ENCODE assay signal across 8 cellular contexts in genomic region chr6:31083742-31084354, GRCh38. TPM values are rescaled to one million over a fixed set of nuclear protein-coding genes. Genes with fewer than 3 reads are reported as not detected.
DNase-seq lines count a peak whose midpoint lies in the region; ATAC-seq, FAIRE-seq and TF ChIP-seq lines count a peak whose summit lies in the region.

No MANE protein-coding gene starts in this region.

- H3K36me3 ChIP-seq in A673 (ENCODE audit: insufficient read depth, low read length, poor library complexity, severe bottlenecking) (no peaks in the 10 kb centered on the region), HepG2 (replicated peaks in 1 of 2; ENCODE audit: control insufficient read depth in 1 of 2, insufficient read depth in 2 of 2, low read length in 2 of 2) (no peaks in the 10 kb centered on the region)

- H3K79me2 ChIP-seq in HepG2 (ENCODE audit: insufficient read depth, low read length), result no peaks in the 10 kb centered on the region

- intact Hi-C loops in A673 (cut with micrococcal nuclease; ENCODE audit: unreplicated experiment) (no loop called here), HepG2 (cut with micrococcal nuclease; ENCODE audit: unreplicated experiment) (no loop called here)

- CTCF ChIA-PET in A673 (lab: Charles Lee), result interaction anchor here (0.7 kb wide), 1 partner anchor 262 kb away, joined by 3 read pairs; no protein-coding TSS in a partner anchor
- CTCF ChIA-PET in HepG2 (lab: Yijun Ruan, JAX; ENCODE audit: low intra/inter-chr PET ratio, low total read pairs), result no interaction called here

- H3K4me3 ChIP-seq in A673 (ENCODE audit: low read depth, low read length, poor library complexity, severe bottlenecking), result no peak overlapping the region
- no peak overlapping the region for H3K4me3 ChIP-seq in HepG2 (replicated peaks in 1 of 3; ENCODE audit: insufficient read depth in 1 of 3, low read depth in 2 of 3, low read length in 3 of 3)

- H4K20me1 ChIP-seq in HepG2 (ENCODE audit: insufficient read depth, low read length), result no peaks in the 10 kb centered on the region

- no peak overlapping the region for H3K4me2 ChIP-seq in HepG2 (ENCODE audit: low read depth, low read length)

- H3K27me3 ChIP-seq in A673 (replicated peaks; ENCODE audit: insufficient read depth, low read depth, low read length, poor library complexity), result no peaks in the 10 kb centered on the region
- H3K27me3 ChIP-seq in HepG2 (ENCODE audit: control insufficient read depth in 1 of 2, insufficient read depth in 2 of 2, low read length in 2 of 2), result peaks cover 1 to 15% of the 10 kb centered on the region in 2 experiments; a peak in 2 of 5 replicates

- H3K9me3 ChIP-seq in A673 (ENCODE audit: low read depth, low read length, poor library complexity, severe bottlenecking) (no peaks in the 10 kb centered on the region), HepG2 (ENCODE audit: low read length) (no peaks in the 10 kb centered on the region)

- TF ChIP-seq CTCF in A673 (conservative IDR thresholded peaks at IDR 0.05; ENCODE audit: low read depth, low read length), result peak; percentile 43
- peak; percentile 59 for TF ChIP-seq CTCF in HepG2 (CRISPR knock-in tag; IDR thresholded peaks at IDR 0.05)

- H3K9ac ChIP-seq in HepG2 (ENCODE audit: insufficient read depth, low read depth, low read length), result no peak overlapping the region

- no peak for TF ChIP-seq POLR2A in GM12891 (IDR thresholded peaks at IDR 0.05; ENCODE audit: low read depth, low read length)
- TF ChIP-seq POLR2A in HepG2 (IDR thresholded peaks at IDR 0.05; ENCODE audit: insufficient read depth in 1 of 2, low read depth in 2 of 2, low read length in 2 of 2), result no peak

- TF ChIP-seq EP300 in HepG2 (IDR thresholded peaks at IDR 0.05; ENCODE audit: low read depth in 2 of 2, low read length in 2 of 2) (no peak), HepG2 (CRISPR knock-in tag; IDR thresholded peaks at IDR 0.05; ENCODE audit: borderline replicate concordance) (no peak)

- H3K27ac ChIP-seq in A673 (ENCODE audit: low read depth, low read length, poor library complexity, severe bottlenecking) (no peak overlapping the region), HepG2 (ENCODE audit: extremely low read length, insufficient read depth, low read length) (no peak overlapping the region)

- peaks cover 19% of the 10 kb centered on the region for H3K4me1 ChIP-seq in A673 (ENCODE audit: insufficient read depth, low read length, poor library complexity, severe bottlenecking)
- H3K4me1 ChIP-seq in HepG2 (ENCODE audit: insufficient read depth, low read length), result peaks cover 9% of the 10 kb centered on the region

- peak; percentile 84 for FAIRE-seq in GM12891 (lab: Jason Lieb, UNC)
- no peak for FAIRE-seq in HepG2 (lab: Jason Lieb, UNC)

- H2AFZ ChIP-seq in HepG2 (ENCODE audit: low read length), result no peak overlapping the region

- DNase-seq in A673 (ENCODE audit: low spot score), result peak; percentile 68
- no peak for DNase-seq in GM12891 (ENCODE audit: insufficient read length, low spot score)
- DNase-seq in RKO (ENCODE audit: low spot score), result peak; percentile 49
- peak; percentile 59 for DNase-seq in astrocyte of the hippocampus (ENCODE audit: low read depth, low spot score)
- DNase-seq in HepG2 (ENCODE audit: low spot score), result peak; percentile 34
- no peak for DNase-seq in NCI-H1092 treated with DMSO at 0.1 percent for 48 hours (lab: John Stamatoyannopoulos, UW)
- DNase-seq in NCI-H510A treated with DMSO at 0.1 percent for 48 hours (lab: John Stamatoyannopoulos, UW), result no peak

- BruUV-seq in A673 (replicated peaks; lab: Mats Ljungman, UMichigan) (no TSS peak), HepG2 (replicated peaks; lab: Mats Ljungman, UMichigan) (no TSS peak)

- in situ Hi-C loops in HepG2 (cut with HindIII; ENCODE audit: extremely low pct_ligation_motif_present, low pct_unique_long_range_greater_than_20kb), result loop anchor here (25.0 kb wide), 2 partner anchors 397 to 622 kb away; partner anchors contain the start of genes NRM and PPP1R18

- no peak for TF ChIP-seq RAD21 in HepG2 (CRISPR knock-in tag; IDR thresholded peaks at IDR 0.05)

- ATAC-seq in HepG2, result peak; percentile 56
- ATAC-seq in HG02642 (IDR thresholded peaks at IDR 0.05; ENCODE audit: poor library complexity, unreplicated experiment), result no peak

- 14% methylated on average over 8 of the region's 8 CpGs for WGBS in HepG2 (ENCODE audit: low lambda C conversion rate)

- POLR2A ChIA-PET in A673 (lab: Charles Lee; ENCODE audit: low non-redundant PET), result no interaction called here
- POLR2A ChIA-PET in HepG2 (lab: Yijun Ruan, JAX), result no interaction called here

RNA-seq across cellular contexts. Expression of gene C6orf15, which starts 28.5 kb away (rescaled TPM):
- not detected in 2 replicates for total RNA-seq in A673 (2021)
- polyA plus RNA-seq in GM12891 (2012; ENCODE audit: low read depth, missing spikeins), result not detected
- total RNA-seq in HepG2 (2016; rRNA removed; fragmentation: Illumina TruSeq; extraction: Trizol), result not detected in 2 replicates
- not detected in 2 replicates for total RNA-seq in HepG2 (2016; cell fraction: cytosol; rRNA removed; fragmentation: Illumina TruSeq; extraction: Trizol; ENCODE audit: low read depth)
- total RNA-seq in HepG2 (2016; cell fraction: insoluble cytoplasmic fraction; rRNA removed; fragmentation: Illumina TruSeq; extraction: Trizol), result not detected in 2 replicates
- total RNA-seq in HepG2 (2016; cell fraction: membrane; rRNA removed; fragmentation: Illumina TruSeq; extraction: Trizol), result not detected in 2 replicates
- not detected in 2 replicates for total RNA-seq in HepG2 (2016; cell fraction: nucleus; rRNA removed; fragmentation: Illumina TruSeq; extraction: Trizol)
- not detected in 2 replicates for polyA plus RNA-seq in HepG2 (2011; rRNA removed)
- not detected in 2 replicates for polyA plus RNA-seq in HepG2 (2011; cell fraction: cytosol; rRNA removed)
- polyA plus RNA-seq in HepG2 (2011; cell fraction: nucleus; rRNA removed), result not detected in 2 replicates
- not detected in 2 replicates for polyA plus RNA-seq in HepG2 (2012)
- not detected in 2 replicates for polyA plus RNA-seq in HepG2 (2016; cell fraction: cytosol; fragmentation: Illumina TruSeq; extraction: Trizol; ENCODE audit: low read depth)
- not detected in 2 replicates for polyA plus RNA-seq in HepG2 (2016; cell fraction: insoluble cytoplasmic fraction; fragmentation: Illumina TruSeq; extraction: Trizol; ENCODE audit: low read depth)
- polyA plus RNA-seq in HepG2 (2016; cell fraction: membrane; fragmentation: Illumina TruSeq; extraction: Trizol; ENCODE audit: low read depth), result not detected in 2 replicates
- polyA plus RNA-seq in HepG2 (2016; cell fraction: nucleus; fragmentation: Illumina TruSeq; extraction: Trizol; ENCODE audit: insufficient read depth, low read depth), result not detected in 2 replicates
- not detected in 2 replicates for polyA minus RNA-seq in HepG2 (2011; rRNA and poly(A)+ RNA removed; ENCODE audit: low replicate concordance)
- not detected in 2 replicates for polyA minus RNA-seq in HepG2 (2011; cell fraction: cytosol; rRNA and poly(A)+ RNA removed)
- polyA minus RNA-seq in HepG2 (2011; cell fraction: nucleus; rRNA and poly(A)+ RNA removed), result not detected in 2 replicates

RNA-seq across cellular contexts. Expression of gene PSORS1C1, which starts 30.8 kb away (rescaled TPM):
- total RNA-seq in A673 (2021) (0.74 TPM in 1 of 2 replicates, not detected in the other), HepG2 (2016; rRNA removed; fragmentation: Illumina TruSeq; extraction: Trizol) (0.02 TPM in 1 of 2 replicates, not detected in the other)
- not detected for polyA plus RNA-seq in GM12891 (2012; ENCODE audit: low read depth, missing spikeins)
- not detected in 2 replicates for total RNA-seq in HepG2 (2016; cell fraction: cytosol; rRNA removed; fragmentation: Illumina TruSeq; extraction: Trizol; ENCODE audit: low read depth)
- not detected in 2 replicates for total RNA-seq in HepG2 (2016; cell fraction: insoluble cytoplasmic fraction; rRNA removed; fragmentation: Illumina TruSeq; extraction: Trizol)
- not detected in 2 replicates for total RNA-seq in HepG2 (2016; cell fraction: membrane; rRNA removed; fragmentation: Illumina TruSeq; extraction: Trizol)
- total RNA-seq in HepG2 (2016; cell fraction: nucleus; rRNA removed; fragmentation: Illumina TruSeq; extraction: Trizol), result not detected in 2 replicates
- 0.01 and 0.24 TPM in 2 replicates for polyA plus RNA-seq in HepG2 (2011; rRNA removed)
- not detected in 2 replicates for polyA plus RNA-seq in HepG2 (2011; cell fraction: cytosol; rRNA removed)
- 0.12 and 0.23 TPM in 2 replicates for polyA plus RNA-seq in HepG2 (2011; cell fraction: nucleus; rRNA removed)
- polyA plus RNA-seq in HepG2 (2012), result not detected in 2 replicates
- polyA plus RNA-seq in HepG2 (2016; cell fraction: cytosol; fragmentation: Illumina TruSeq; extraction: Trizol; ENCODE audit: low read depth), result not detected in 2 replicates
- polyA plus RNA-seq in HepG2 (2016; cell fraction: insoluble cytoplasmic fraction; fragmentation: Illumina TruSeq; extraction: Trizol; ENCODE audit: low read depth), result not detected in 2 replicates
- polyA plus RNA-seq in HepG2 (2016; cell fraction: membrane; fragmentation: Illumina TruSeq; extraction: Trizol; ENCODE audit: low read depth), result not detected in 2 replicates
- not detected in 2 replicates for polyA plus RNA-seq in HepG2 (2016; cell fraction: nucleus; fragmentation: Illumina TruSeq; extraction: Trizol; ENCODE audit: insufficient read depth, low read depth)
- polyA minus RNA-seq in HepG2 (2011; rRNA and poly(A)+ RNA removed; ENCODE audit: low replicate concordance), result 13.6 TPM in 1 of 2 replicates, not detected in the other
- not detected in 2 replicates for polyA minus RNA-seq in HepG2 (2011; cell fraction: cytosol; rRNA and poly(A)+ RNA removed)
- polyA minus RNA-seq in HepG2 (2011; cell fraction: nucleus; rRNA and poly(A)+ RNA removed), result 0.13 and 0.25 TPM in 2 replicates

RNA-seq across cellular contexts. Expression of gene CDSN, which starts 36.4 kb away (rescaled TPM):
- not detected in 2 replicates for total RNA-seq in A673 (2021)
- not detected for polyA plus RNA-seq in GM12891 (2012; ENCODE audit: low read depth, missing spikeins)
- not detected in 2 replicates for total RNA-seq in HepG2 (2016; rRNA removed; fragmentation: Illumina TruSeq; extraction: Trizol)
- total RNA-seq in HepG2 (2016; cell fraction: cytosol; rRNA removed; fragmentation: Illumina TruSeq; extraction: Trizol; ENCODE audit: low read depth), result not detected in 2 replicates
- total RNA-seq in HepG2 (2016; cell fraction: insoluble cytoplasmic fraction; rRNA removed; fragmentation: Illumina TruSeq; extraction: Trizol), result not detected in 2 replicates
- total RNA-seq in HepG2 (2016; cell fraction: membrane; rRNA removed; fragmentation: Illumina TruSeq; extraction: Trizol), result not detected in 2 replicates
- total RNA-seq in HepG2 (2016; cell fraction: nucleus; rRNA removed; fragmentation: Illumina TruSeq; extraction: Trizol), result not detected in 2 replicates
- not detected in 2 replicates for polyA plus RNA-seq in HepG2 (2011; rRNA removed)
- not detected in 2 replicates for polyA plus RNA-seq in HepG2 (2011; cell fraction: cytosol; rRNA removed)
- not detected in 2 replicates for polyA plus RNA-seq in HepG2 (2011; cell fraction: nucleus; rRNA removed)
- not detected in 2 replicates for polyA plus RNA-seq in HepG2 (2012)
- not detected in 2 replicates for polyA plus RNA-seq in HepG2 (2016; cell fraction: cytosol; fragmentation: Illumina TruSeq; extraction: Trizol; ENCODE audit: low read depth)
- not detected in 2 replicates for polyA plus RNA-seq in HepG2 (2016; cell fraction: insoluble cytoplasmic fraction; fragmentation: Illumina TruSeq; extraction: Trizol; ENCODE audit: low read depth)
- not detected in 2 replicates for polyA plus RNA-seq in HepG2 (2016; cell fraction: membrane; fragmentation: Illumina TruSeq; extraction: Trizol; ENCODE audit: low read depth)
- not detected in 2 replicates for polyA plus RNA-seq in HepG2 (2016; cell fraction: nucleus; fragmentation: Illumina TruSeq; extraction: Trizol; ENCODE audit: insufficient read depth, low read depth)
- 0.07 TPM in 1 of 2 replicates, not detected in the other for polyA minus RNA-seq in HepG2 (2011; rRNA and poly(A)+ RNA removed; ENCODE audit: low replicate concordance)
- not detected in 2 replicates for polyA minus RNA-seq in HepG2 (2011; cell fraction: cytosol; rRNA and poly(A)+ RNA removed)
- polyA minus RNA-seq in HepG2 (2011; cell fraction: nucleus; rRNA and poly(A)+ RNA removed), result not detected in 2 replicates

RNA-seq across cellular contexts. Expression of gene PSORS1C2, which starts 55.0 kb away (rescaled TPM):
- total RNA-seq in A673 (2021) (not detected in 2 replicates), HepG2 (2016; rRNA removed; fragmentation: Illumina TruSeq; extraction: Trizol) (not detected in 2 replicates)
- not detected for polyA plus RNA-seq in GM12891 (2012; ENCODE audit: low read depth, missing spikeins)
- not detected in 2 replicates for total RNA-seq in HepG2 (2016; cell fraction: cytosol; rRNA removed; fragmentation: Illumina TruSeq; extraction: Trizol; ENCODE audit: low read depth)
- not detected in 2 replicates for total RNA-seq in HepG2 (2016; cell fraction: insoluble cytoplasmic fraction; rRNA removed; fragmentation: Illumina TruSeq; extraction: Trizol)
- total RNA-seq in HepG2 (2016; cell fraction: membrane; rRNA removed; fragmentation: Illumina TruSeq; extraction: Trizol), result not detected in 2 replicates
- not detected in 2 replicates for total RNA-seq in HepG2 (2016; cell fraction: nucleus; rRNA removed; fragmentation: Illumina TruSeq; extraction: Trizol)
- not detected in 2 replicates for polyA plus RNA-seq in HepG2 (2011; rRNA removed)
- polyA plus RNA-seq in HepG2 (2011; cell fraction: cytosol; rRNA removed), result not detected in 2 replicates
- not detected in 2 replicates for polyA plus RNA-seq in HepG2 (2011; cell fraction: nucleus; rRNA removed)
- not detected in 2 replicates for polyA plus RNA-seq in HepG2 (2012)
- polyA plus RNA-seq in HepG2 (2016; cell fraction: cytosol; fragmentation: Illumina TruSeq; extraction: Trizol; ENCODE audit: low read depth), result not detected in 2 replicates
- polyA plus RNA-seq in HepG2 (2016; cell fraction: insoluble cytoplasmic fraction; fragmentation: Illumina TruSeq; extraction: Trizol; ENCODE audit: low read depth), result not detected in 2 replicates
- polyA plus RNA-seq in HepG2 (2016; cell fraction: membrane; fragmentation: Illumina TruSeq; extraction: Trizol; ENCODE audit: low read depth), result not detected in 2 replicates
- polyA plus RNA-seq in HepG2 (2016; cell fraction: nucleus; fragmentation: Illumina TruSeq; extraction: Trizol; ENCODE audit: insufficient read depth, low read depth), result not detected in 2 replicates
- polyA minus RNA-seq in HepG2 (2011; rRNA and poly(A)+ RNA removed; ENCODE audit: low replicate concordance), result not detected in 2 replicates
- polyA minus RNA-seq in HepG2 (2011; cell fraction: cytosol; rRNA and poly(A)+ RNA removed), result not detected in 2 replicates
- not detected in 2 replicates for polyA minus RNA-seq in HepG2 (2011; cell fraction: nucleus; rRNA and poly(A)+ RNA removed)

Comparison
In these comparisons a context has a peak if more than half of its experiments do, and no peak if none do; other contexts are left out.
1. DNase-seq: peak in A673 (single experiment), RKO (single experiment), astrocyte of the hippocampus (single experiment) and HepG2 (single experiment); none in GM12891 (single experiment), NCI-H1092 treated with DMSO at 0.1 percent for 48 hours (single experiment) and NCI-H510A treated with DMSO at 0.1 percent for 48 hours (single experiment).